10 cellular contexts compared by ENCODE assay signal in genomic region chr11:120883404-120884135, GRCh38.
A peak's percentile ranks its signal among the peaks of the same experiment; 100 is the strongest.
DNase-seq lines count a peak whose midpoint lies in the region; ATAC-seq and TF ChIP-seq lines count a peak whose summit lies in the region.
"Had no signal": no experiment of that assay in that cellular context is flagged by ENCODE, and none has a peak within 500 bp of the region (broad histone marks: within the 10 kb centered on the region; RNA-seq: fewer than 3 reads in every experiment).

No MANE protein-coding gene starts in this region.

- no peaks in the 10 kb centered on the region for H3K79me2 ChIP-seq in PC-3 (ENCODE audit: low read length)
- no peaks in the 10 kb centered on the region for H3K79me2 ChIP-seq in fibroblast of lung (ENCODE audit: control insufficient read depth, insufficient read depth, low read length)

- H3K18ac ChIP-seq in mesenchymal stem cell (ENCODE audit: low read depth in 1 of 2, low read length in 2 of 2), result no peak overlapping the region

- H3F3A ChIP-seq in PC-3 (ENCODE audit: low read length, unreplicated experiment), result no peaks in the 10 kb centered on the region

- H2AK5ac ChIP-seq in mesenchymal stem cell (ENCODE audit: low read length, severe bottlenecking), result no peak overlapping the region

- H2AFZ ChIP-seq in PC-3 (ENCODE audit: low read length), result peak overlapping the region; percentile 42; the same call in 1 of the 2 replicates
- H2AFZ ChIP-seq in fibroblast of lung (ENCODE audit: low read length), result no peak overlapping the region
- no peak overlapping the region for H2AFZ ChIP-seq in mesenchymal stem cell (ENCODE audit: low read depth, low read length)

- ATAC-seq in PC-3, result peak; percentile 64; the same call in 1 of the 2 replicates
- no peak for ATAC-seq in HG02759 (IDR thresholded peaks at IDR 0.05; ENCODE audit: unreplicated experiment)
- no peak for ATAC-seq in HG03460 (IDR thresholded peaks at IDR 0.05; ENCODE audit: unreplicated experiment)
- ATAC-seq: T-helper 17 cell had no signal

- no peak overlapping the region for H2BK15ac ChIP-seq in mesenchymal stem cell (ENCODE audit: low read depth, poor library complexity, severe bottlenecking)

- H3K4me2 ChIP-seq in PC-3 (ENCODE audit: low read length) (peak overlapping the region; percentile 45), fibroblast of lung (ENCODE audit: extremely low read depth, insufficient read depth, low read length) (no peak overlapping the region), mesenchymal stem cell (ENCODE audit: low read length, poor library complexity, severe bottlenecking) (no peak overlapping the region)

- H3K36me3 ChIP-seq in PC-3 (ENCODE audit: low read depth, low read length) (no peaks in the 10 kb centered on the region), fibroblast of lung (ENCODE audit: control insufficient read depth, insufficient read depth, low read length) (no peaks in the 10 kb centered on the region), mesenchymal stem cell (ENCODE audit: control insufficient read depth in 1 of 2, insufficient read depth in 2 of 2, low read depth in 1 of 2, low read length in 2 of 2) (no peaks in the 10 kb centered on the region)

- no peak for TF ChIP-seq CTCF in PC-3 (conservative IDR thresholded peaks at IDR 0.05; ENCODE audit: low read depth, low read length)
- no peak for TF ChIP-seq CTCF in fibroblast of lung (conservative IDR thresholded peaks at IDR 0.05 in 1 of 2, IDR thresholded peaks at IDR 0.05 in 1 of 2; ENCODE audit: low read depth in 1 of 2, low read length in 2 of 2)

- no peaks in the 10 kb centered on the region for H3K79me1 ChIP-seq in mesenchymal stem cell (replicated peaks; ENCODE audit: low read length, poor library complexity, severe bottlenecking)

- no peak overlapping the region for H3K14ac ChIP-seq in mesenchymal stem cell (ENCODE audit: low read length in 2 of 2)

- H3K27me3 ChIP-seq in PC-3 (ENCODE audit: low read length), result peaks cover 76% of the 10 kb centered on the region
- no peaks in the 10 kb centered on the region for H3K27me3 ChIP-seq in fibroblast of lung (ENCODE audit: control insufficient read depth, insufficient read depth, low read length)
- H3K27me3 ChIP-seq in mesenchymal stem cell (ENCODE audit: control insufficient read depth in 1 of 2, insufficient read depth in 1 of 2, low read length in 2 of 2), result peaks cover 0 to 53% of the 10 kb centered on the region in 2 experiments

- DNase-seq in AG20443 (ENCODE audit: low spot score), result peak; percentile 78
- DNase-seq in PC-3, result peak; percentile 57
- DNase-seq in fibroblast of lung (ENCODE audit: low read depth in 2 of 2), result peak; percentile 23 to 79
- peak; percentile 1 for DNase-seq in mesenchymal stem cell
- DNase-seq in retina, result no peak
- DNase-seq in NK-92 (lab: John Stamatoyannopoulos, UW; ENCODE audit: unreplicated experiment), result no peak
- DNase-seq: NCI-H345, T-helper 17 cell had no signal

- H4K8ac ChIP-seq in mesenchymal stem cell (ENCODE audit: low read length), result no peak overlapping the region

- H3K9ac ChIP-seq in PC-3 (ENCODE audit: low read length) (no peak overlapping the region), fibroblast of lung (ENCODE audit: insufficient read depth, low read length) (no peak overlapping the region), mesenchymal stem cell (ENCODE audit: low read length) (peak overlapping the region; percentile 83)

- no peaks in the 10 kb centered on the region for H3K9me2 ChIP-seq in PC-3 (replicated peaks; ENCODE audit: low read length)

- H3K9me3 ChIP-seq in PC-3 (ENCODE audit: low read length) (no peaks in the 10 kb centered on the region), fibroblast of lung (ENCODE audit: control insufficient read depth, insufficient read depth, low read depth, low read length) (no peaks in the 10 kb centered on the region), mesenchymal stem cell (ENCODE audit: control insufficient read depth, low read length) (no peaks in the 10 kb centered on the region)

- no peak overlapping the region for H3K23ac ChIP-seq in mesenchymal stem cell (ENCODE audit: low read length in 2 of 2)

- no peak overlapping the region for H2BK12ac ChIP-seq in mesenchymal stem cell (ENCODE audit: low read length in 2 of 2)

- no TSS peak for BruUV-seq in PC-3 (replicated peaks; lab: Mats Ljungman, UMichigan)

- H3K4ac ChIP-seq in mesenchymal stem cell (ENCODE audit: low read depth in 1 of 2, low read length in 2 of 2), result no peak overlapping the region

- no peak overlapping the region for H2BK5ac ChIP-seq in mesenchymal stem cell (ENCODE audit: low read depth, low read length, poor library complexity, severe bottlenecking)

- intact Hi-C loops in PC-3 (cut with micrococcal nuclease), result no loop called here

- no peak overlapping the region for H2BK120ac ChIP-seq in mesenchymal stem cell (ENCODE audit: low read depth, low read length)

- no peaks in the 10 kb centered on the region for H4K20me1 ChIP-seq in PC-3 (ENCODE audit: low read length)
- no peaks in the 10 kb centered on the region for H4K20me1 ChIP-seq in fibroblast of lung (ENCODE audit: control insufficient read depth, extremely low read depth, insufficient read depth, low read length)

- WGBS in mesenchymal stem cell, result 23% methylated on average over 9 of the region's 9 CpGs

- CTCF ChIA-PET in PC-3 (lab: Charles Lee), result no interaction called here

- POLR2A ChIA-PET in PC-3 (lab: Charles Lee; ENCODE audit: unreplicated experiment), result no interaction called here

- H3K27ac ChIP-seq in PC-3 (ENCODE audit: low read length) (no peak overlapping the region), fibroblast of lung (ENCODE audit: insufficient read depth, low read length) (no peak overlapping the region), mesenchymal stem cell (ENCODE audit: low read length, poor library complexity, severe bottlenecking) (no peak overlapping the region)

- H3K4me3 ChIP-seq in PC-3 (ENCODE audit: low read length) (no peak overlapping the region), fibroblast of lung (replicated peaks in 1 of 4; ENCODE audit: control extremely low read depth in 1 of 4, insufficient read depth in 1 of 4, low read depth in 3 of 4, low read length in 4 of 4) (no peak overlapping the region), mesenchymal stem cell (ENCODE audit: insufficient read depth in 1 of 2, low read depth in 1 of 2, low read length in 2 of 2) (peak overlapping the region in 1 of 2 experiments; percentile 34)

- no peak overlapping the region for H4K91ac ChIP-seq in mesenchymal stem cell (ENCODE audit: low read length)

- H3K4me1 ChIP-seq in PC-3 (ENCODE audit: insufficient read depth, low read length), result peaks cover 12% of the 10 kb centered on the region; the same call in 1 of the 2 replicates
- H3K4me1 ChIP-seq in fibroblast of lung (ENCODE audit: control insufficient read depth, extremely low read depth, insufficient read depth, low read length), result no peaks in the 10 kb centered on the region
- no peaks in the 10 kb centered on the region for H3K4me1 ChIP-seq in mesenchymal stem cell (ENCODE audit: control insufficient read depth, insufficient read depth, low read depth, low read length)

Comparison
In these comparisons a context has a peak if more than half of its experiments do, and no peak if none do; other contexts are left out.
1. DNase-seq: peak in AG20443 (single experiment), PC-3 (single experiment), fibroblast of lung (2 of 2) and mesenchymal stem cell (single experiment); none in retina (single experiment) and NK-92 (single experiment).